Comparison of ENCODE assay signal across 1 cellular context in the genomic region with DNA sequence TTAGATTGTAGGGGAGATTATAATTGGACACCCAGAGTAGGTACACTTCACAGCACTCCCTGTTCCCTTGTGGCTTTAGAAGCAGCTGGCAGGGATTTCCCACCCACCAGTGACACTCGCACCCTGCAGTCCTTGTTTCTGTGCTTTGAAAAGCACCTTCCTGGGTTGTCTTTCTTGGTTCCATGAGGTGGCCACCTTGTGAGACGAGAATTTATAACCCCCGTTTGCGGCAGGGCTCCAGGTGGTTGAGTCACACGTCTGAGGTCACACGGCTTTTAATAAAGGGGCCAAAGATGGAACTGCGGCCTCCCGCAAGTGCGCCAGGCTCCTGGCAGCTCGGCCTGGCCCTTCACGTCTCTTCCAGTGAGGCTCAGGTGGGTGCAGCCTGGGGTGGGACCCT.
TF ChIP-seq lines count a peak whose summit lies in the region.

No MANE protein-coding gene starts in this region.

TF ChIP-seq in HCT116, 20 proteins besides CTCF, POLR2A, EP300 and RAD21:
- TF ChIP-seq ELF1 (IDR thresholded peaks at IDR 0.05; ENCODE audit: borderline replicate concordance, low read depth): no peak
- no peak for TF ChIP-seq SRF (IDR thresholded peaks at IDR 0.05; ENCODE audit: low read depth)
- TF ChIP-seq SP1 (IDR thresholded peaks at IDR 0.05; ENCODE audit: low read depth): no peak
- peak; percentile 30; the same call in 1 of the 2 replicates for TF ChIP-seq FOSL1 (IDR thresholded peaks at IDR 0.05; ENCODE audit: low read depth)
